ENCODE assay signal across 1 cellular context in the genomic region with DNA sequence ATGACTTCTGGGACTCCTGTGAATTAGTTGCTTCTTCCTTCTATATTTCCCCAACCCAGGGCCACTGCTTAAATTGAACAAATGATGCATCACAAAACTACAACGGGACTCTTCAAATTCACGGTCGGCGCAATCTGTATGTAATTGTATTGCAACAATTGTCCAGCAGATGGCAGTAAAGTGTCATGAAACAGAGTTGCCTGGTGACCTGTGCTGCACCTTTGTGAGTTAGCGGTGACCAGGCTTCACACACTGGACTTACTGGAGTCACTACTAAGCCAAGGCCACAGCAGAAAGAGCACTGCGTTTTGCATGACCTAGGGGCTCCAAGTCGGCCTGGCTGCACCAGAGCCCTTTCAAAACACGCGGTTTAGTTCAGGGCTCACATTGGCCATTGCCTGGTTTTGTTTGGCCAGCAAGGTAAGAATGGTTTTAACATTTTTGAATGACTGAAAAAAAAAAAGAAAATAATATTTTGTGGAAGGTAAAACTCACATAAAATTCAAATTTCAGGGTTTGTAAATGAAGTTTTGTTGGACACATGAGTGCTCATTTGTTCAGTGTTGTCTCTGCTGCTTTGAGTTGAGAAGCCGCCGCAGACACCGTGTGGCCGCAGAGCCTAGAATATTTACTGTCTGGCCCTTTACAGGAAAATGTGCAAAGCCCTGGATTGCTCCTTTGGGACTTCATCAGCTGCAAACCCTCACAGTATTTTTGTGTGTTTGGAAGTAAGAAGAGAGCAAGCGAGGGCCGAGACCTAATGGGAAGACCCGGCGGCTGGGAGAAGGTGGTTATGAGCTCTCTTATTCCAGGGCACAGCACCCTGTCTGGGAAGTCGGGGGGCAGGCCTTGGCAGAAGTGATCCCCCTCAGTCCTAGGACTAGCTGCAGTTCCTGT.
A peak's percentile ranks its signal among the peaks of the same experiment; 100 is the strongest.
TF ChIP-seq lines count a peak whose summit lies in the region.

No MANE protein-coding gene starts in this region.

TF ChIP-seq in HepG2, 621 proteins besides CTCF, POLR2A, EP300 and RAD21 (continued from another document and continues in another):
- TF ChIP-seq, protein P1, sequence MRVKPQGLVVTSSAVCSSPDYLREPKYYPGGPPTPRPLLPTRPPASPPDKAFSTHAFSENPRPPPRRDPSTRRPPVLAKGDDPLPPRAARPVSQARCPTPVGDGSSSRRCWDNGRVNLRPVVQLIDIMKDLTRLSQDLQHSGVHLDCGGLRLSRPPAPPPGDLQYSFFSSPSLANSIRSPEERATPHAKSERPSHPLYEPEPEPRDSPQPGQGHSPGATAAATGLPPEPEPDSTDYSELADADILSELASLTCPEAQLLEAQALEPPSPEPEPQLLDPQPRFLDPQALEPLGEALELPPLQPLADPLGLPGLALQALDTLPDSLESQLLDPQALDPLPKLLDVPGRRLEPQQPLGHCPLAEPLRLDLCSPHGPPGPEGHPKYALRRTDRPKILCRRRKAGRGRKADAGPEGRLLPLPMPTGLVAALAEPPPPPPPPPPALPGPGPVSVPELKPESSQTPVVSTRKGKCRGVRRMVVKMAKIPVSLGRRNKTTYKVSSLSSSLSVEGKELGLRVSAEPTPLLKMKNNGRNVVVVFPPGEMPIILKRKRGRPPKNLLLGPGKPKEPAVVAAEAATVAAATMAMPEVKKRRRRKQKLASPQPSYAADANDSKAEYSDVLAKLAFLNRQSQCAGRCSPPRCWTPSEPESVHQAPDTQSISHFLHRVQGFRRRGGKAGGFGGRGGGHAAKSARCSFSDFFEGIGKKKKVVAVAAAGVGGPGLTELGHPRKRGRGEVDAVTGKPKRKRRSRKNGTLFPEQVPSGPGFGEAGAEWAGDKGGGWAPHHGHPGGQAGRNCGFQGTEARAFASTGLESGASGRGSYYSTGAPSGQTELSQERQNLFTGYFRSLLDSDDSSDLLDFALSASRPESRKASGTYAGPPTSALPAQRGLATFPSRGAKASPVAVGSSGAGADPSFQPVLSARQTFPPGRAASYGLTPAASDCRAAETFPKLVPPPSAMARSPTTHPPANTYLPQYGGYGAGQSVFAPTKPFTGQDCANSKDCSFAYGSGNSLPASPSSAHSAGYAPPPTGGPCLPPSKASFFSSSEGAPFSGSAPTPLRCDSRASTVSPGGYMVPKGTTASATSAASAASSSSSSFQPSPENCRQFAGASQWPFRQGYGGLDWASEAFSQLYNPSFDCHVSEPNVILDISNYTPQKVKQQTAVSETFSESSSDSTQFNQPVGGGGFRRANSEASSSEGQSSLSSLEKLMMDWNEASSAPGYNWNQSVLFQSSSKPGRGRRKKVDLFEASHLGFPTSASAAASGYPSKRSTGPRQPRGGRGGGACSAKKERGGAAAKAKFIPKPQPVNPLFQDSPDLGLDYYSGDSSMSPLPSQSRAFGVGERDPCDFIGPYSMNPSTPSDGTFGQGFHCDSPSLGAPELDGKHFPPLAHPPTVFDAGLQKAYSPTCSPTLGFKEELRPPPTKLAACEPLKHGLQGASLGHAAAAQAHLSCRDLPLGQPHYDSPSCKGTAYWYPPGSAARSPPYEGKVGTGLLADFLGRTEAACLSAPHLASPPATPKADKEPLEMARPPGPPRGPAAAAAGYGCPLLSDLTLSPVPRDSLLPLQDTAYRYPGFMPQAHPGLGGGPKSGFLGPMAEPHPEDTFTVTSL (CRISPR knock-in tag; IDR thresholded peaks at IDR 0.05; ENCODE audit: borderline replicate concordance): no peak
- TF ChIP-seq, protein P2, sequence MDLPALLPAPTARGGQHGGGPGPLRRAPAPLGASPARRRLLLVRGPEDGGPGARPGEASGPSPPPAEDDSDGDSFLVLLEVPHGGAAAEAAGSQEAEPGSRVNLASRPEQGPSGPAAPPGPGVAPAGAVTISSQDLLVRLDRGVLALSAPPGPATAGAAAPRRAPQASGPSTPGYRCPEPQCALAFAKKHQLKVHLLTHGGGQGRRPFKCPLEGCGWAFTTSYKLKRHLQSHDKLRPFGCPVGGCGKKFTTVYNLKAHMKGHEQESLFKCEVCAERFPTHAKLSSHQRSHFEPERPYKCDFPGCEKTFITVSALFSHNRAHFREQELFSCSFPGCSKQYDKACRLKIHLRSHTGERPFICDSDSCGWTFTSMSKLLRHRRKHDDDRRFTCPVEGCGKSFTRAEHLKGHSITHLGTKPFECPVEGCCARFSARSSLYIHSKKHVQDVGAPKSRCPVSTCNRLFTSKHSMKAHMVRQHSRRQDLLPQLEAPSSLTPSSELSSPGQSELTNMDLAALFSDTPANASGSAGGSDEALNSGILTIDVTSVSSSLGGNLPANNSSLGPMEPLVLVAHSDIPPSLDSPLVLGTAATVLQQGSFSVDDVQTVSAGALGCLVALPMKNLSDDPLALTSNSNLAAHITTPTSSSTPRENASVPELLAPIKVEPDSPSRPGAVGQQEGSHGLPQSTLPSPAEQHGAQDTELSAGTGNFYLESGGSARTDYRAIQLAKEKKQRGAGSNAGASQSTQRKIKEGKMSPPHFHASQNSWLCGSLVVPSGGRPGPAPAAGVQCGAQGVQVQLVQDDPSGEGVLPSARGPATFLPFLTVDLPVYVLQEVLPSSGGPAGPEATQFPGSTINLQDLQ (CRISPR knock-in tag; IDR thresholded peaks at IDR 0.05): no peak
- TF ChIP-seq MAF1 (CRISPR knock-in tag; IDR thresholded peaks at IDR 0.05; ENCODE audit: borderline replicate concordance) (no peak), CENPX (CRISPR knock-in tag; IDR thresholded peaks at IDR 0.05) (no peak), NFE2L2 (IDR thresholded peaks at IDR 0.05; ENCODE audit: low read length) (no peak), KAT8 (CRISPR knock-in tag; IDR thresholded peaks at IDR 0.05) (peak; percentile 33; the same call in 1 of the 2 replicates), SMC3 (IDR thresholded peaks at IDR 0.05; ENCODE audit: low read length) (peak; percentile 94), ZBTB3 (CRISPR knock-in tag; IDR thresholded peaks at IDR 0.05; ENCODE audit: borderline replicate concordance, low read depth) (no peak), BRD4 (CRISPR knock-in tag; IDR thresholded peaks at IDR 0.05) (no peak), ZNF263 (CRISPR knock-in tag; IDR thresholded peaks at IDR 0.05) (no peak), ZSCAN30 (CRISPR knock-in tag; IDR thresholded peaks at IDR 0.05) (no peak), SMARCE1 (IDR thresholded peaks at IDR 0.05; ENCODE audit: borderline replicate concordance) (no peak), STAG1 (CRISPR knock-in tag; IDR thresholded peaks at IDR 0.05) (peak; percentile 98), HOXA3 (CRISPR knock-in tag; IDR thresholded peaks at IDR 0.05) (no peak), ZNF547 (CRISPR knock-in tag; IDR thresholded peaks at IDR 0.05) (no peak), YY1 (IDR thresholded peaks at IDR 0.05; ENCODE audit: insufficient read depth, insufficient replicate concordance, low read depth, low read length) (no peak), ZNF768 (CRISPR knock-in tag; IDR thresholded peaks at IDR 0.05) (no peak), HDAC2 (CRISPR knock-in tag; IDR thresholded peaks at IDR 0.05) (no peak), ATM (IDR thresholded peaks at IDR 0.05; ENCODE audit: borderline replicate concordance) (no peak), ZNF501 (CRISPR knock-in tag; IDR thresholded peaks at IDR 0.05) (no peak)
- TF ChIP-seq, protein P3, sequence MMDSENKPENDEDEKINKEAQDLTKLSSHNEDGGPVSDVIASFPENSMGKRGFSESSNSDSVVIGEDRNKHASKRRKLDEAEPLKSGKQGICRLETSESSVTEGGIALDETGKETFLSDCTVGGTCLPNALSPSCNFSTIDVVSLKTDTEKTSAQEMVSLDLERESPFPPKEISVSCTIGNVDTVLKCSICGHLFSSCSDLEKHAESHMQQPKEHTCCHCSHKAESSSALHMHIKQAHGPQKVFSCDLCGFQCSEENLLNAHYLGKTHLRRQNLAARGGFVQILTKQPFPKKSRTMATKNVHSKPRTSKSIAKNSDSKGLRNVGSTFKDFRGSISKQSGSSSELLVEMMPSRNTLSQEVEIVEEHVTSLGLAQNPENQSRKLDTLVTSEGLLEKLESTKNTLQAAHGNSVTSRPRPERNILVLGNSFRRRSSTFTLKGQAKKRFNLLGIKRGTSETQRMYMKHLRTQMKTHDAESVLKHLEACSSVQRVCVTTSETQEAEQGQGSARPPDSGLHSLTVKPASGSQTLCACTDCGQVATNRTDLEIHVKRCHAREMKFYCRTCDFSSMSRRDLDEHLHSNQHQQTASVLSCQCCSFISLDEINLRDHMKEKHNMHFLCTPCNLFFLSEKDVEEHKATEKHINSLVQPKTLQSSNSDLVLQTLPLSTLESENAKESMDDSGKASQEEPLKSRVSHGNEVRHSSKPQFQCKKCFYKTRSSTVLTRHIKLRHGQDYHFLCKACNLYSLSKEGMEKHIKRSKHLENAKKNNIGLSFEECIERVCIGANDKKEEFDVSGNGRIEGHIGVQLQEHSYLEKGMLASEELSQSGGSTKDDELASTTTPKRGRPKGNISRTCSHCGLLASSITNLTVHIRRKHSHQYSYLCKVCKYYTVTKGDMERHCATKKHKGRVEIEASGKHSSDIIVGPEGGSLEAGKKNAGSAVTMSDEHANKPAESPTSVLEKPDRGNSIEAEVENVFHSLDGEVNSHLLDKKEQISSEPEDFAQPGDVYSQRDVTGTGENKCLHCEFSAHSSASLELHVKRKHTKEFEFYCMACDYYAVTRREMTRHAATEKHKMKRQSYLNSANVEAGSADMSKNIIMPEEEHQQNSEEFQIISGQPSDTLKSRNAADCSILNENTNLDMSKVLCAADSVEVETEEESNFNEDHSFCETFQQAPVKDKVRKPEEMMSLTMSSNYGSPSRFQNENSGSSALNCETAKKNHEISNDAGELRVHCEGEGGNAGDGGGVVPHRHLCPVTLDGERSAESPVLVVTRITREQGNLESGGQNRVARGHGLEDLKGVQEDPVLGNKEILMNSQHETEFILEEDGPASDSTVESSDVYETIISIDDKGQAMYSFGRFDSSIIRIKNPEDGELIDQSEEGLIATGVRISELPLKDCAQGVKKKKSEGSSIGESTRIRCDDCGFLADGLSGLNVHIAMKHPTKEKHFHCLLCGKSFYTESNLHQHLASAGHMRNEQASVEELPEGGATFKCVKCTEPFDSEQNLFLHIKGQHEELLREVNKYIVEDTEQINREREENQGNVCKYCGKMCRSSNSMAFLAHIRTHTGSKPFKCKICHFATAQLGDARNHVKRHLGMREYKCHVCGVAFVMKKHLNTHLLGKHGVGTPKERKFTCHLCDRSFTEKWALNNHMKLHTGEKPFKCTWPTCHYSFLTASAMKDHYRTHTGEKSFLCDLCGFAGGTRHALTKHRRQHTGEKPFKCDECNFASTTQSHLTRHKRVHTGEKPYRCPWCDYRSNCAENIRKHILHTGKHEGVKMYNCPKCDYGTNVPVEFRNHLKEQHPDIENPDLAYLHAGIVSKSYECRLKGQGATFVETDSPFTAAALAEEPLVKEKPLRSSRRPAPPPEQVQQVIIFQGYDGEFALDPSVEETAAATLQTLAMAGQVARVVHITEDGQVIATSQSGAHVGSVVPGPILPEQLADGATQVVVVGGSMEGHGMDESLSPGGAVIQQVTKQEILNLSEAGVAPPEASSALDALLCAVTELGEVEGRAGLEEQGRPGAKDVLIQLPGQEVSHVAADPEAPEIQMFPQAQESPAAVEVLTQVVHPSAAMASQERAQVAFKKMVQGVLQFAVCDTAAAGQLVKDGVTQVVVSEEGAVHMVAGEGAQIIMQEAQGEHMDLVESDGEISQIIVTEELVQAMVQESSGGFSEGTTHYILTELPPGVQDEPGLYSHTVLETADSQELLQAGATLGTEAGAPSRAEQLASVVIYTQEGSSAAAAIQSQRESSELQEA (CRISPR knock-in tag; IDR thresholded peaks at IDR 0.05; ENCODE audit: not compliant biosample characterization): no peak
- TF ChIP-seq, protein P4, sequence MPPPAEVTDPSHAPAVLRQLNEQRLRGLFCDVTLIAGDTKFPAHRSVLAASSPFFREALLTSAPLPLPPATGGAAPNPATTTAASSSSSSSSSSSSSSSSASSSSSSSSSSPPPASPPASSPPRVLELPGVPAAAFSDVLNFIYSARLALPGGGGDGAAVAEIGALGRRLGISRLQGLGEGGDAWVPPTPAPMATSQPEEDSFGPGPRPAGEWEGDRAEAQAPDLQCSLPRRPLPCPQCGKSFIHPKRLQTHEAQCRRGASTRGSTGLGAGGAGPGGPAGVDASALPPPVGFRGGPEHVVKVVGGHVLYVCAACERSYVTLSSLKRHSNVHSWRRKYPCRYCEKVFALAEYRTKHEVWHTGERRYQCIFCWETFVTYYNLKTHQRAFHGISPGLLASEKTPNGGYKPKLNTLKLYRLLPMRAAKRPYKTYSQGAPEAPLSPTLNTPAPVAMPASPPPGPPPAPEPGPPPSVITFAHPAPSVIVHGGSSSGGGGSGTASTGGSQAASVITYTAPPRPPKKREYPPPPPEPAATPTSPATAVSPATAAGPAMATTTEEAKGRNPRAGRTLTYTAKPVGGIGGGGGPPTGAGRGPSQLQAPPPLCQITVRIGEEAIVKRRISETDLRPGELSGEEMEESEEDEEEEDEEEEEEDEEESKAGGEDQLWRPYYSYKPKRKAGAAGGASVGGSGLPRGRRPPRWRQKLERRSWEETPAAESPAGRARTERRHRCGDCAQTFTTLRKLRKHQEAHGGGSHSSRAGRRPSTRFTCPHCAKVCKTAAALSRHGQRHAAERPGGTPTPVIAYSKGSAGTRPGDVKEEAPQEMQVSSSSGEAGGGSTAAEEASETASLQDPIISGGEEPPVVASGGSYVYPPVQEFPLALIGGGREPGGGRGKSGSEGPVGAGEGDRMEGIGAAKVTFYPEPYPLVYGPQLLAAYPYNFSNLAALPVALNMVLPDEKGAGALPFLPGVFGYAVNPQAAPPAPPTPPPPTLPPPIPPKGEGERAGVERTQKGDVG (CRISPR knock-in tag; IDR thresholded peaks at IDR 0.05; ENCODE audit: borderline replicate concordance): no peak
- TF ChIP-seq, protein P5, sequence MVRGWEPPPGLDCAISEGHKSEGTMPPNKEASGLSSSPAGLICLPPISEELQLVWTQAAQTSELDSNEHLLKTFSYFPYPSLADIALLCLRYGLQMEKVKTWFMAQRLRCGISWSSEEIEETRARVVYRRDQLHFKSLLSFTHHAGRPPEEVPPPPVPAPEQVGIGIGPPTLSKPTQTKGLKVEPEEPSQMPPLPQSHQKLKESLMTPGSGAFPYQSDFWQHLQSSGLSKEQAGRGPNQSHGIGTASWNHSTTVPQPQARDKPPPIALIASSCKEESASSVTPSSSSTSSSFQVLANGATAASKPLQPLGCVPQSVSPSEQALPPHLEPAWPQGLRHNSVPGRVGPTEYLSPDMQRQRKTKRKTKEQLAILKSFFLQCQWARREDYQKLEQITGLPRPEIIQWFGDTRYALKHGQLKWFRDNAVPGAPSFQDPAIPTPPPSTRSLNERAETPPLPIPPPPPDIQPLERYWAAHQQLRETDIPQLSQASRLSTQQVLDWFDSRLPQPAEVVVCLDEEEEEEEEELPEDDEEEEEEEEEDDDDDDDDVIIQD (CRISPR knock-in tag; IDR thresholded peaks at IDR 0.05; ENCODE audit: low read depth): no peak
- TF ChIP-seq, protein P6, sequence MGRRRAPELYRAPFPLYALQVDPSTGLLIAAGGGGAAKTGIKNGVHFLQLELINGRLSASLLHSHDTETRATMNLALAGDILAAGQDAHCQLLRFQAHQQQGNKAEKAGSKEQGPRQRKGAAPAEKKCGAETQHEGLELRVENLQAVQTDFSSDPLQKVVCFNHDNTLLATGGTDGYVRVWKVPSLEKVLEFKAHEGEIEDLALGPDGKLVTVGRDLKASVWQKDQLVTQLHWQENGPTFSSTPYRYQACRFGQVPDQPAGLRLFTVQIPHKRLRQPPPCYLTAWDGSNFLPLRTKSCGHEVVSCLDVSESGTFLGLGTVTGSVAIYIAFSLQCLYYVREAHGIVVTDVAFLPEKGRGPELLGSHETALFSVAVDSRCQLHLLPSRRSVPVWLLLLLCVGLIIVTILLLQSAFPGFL (CRISPR knock-in tag; IDR thresholded peaks at IDR 0.05): no peak
- TF ChIP-seq, protein P7, sequence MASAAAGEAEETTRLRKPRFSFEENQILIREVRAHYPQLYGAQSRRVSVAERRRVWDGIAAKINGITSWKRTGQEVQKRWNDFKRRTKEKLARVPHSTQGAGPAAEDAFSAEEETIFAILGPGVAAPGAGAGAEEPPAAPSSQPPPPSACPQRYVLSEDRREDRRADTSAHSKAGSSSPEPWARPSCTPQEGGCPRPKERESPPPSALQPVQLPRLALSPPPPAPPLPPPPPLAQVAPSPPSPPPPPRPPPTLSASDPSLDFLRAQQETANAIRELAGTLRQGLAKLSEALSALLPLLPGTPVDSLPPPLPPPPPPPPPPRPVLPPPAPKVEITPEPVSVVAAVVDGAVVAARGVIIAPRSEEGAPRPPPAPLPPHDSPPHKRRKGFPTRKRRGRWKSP (CRISPR knock-in tag; IDR thresholded peaks at IDR 0.05): peak; percentile 72
